1 cellular context compared by ENCODE assay signal in genomic region chr17:79927688-79928501, GRCh38.
TF ChIP-seq lines count a peak whose summit lies in the region.

No MANE protein-coding gene starts in this region.

TF ChIP-seq in HepG2, 621 proteins besides CTCF, POLR2A, EP300 and RAD21 (continued from another document and continues in another):
- TF ChIP-seq, protein P1, sequence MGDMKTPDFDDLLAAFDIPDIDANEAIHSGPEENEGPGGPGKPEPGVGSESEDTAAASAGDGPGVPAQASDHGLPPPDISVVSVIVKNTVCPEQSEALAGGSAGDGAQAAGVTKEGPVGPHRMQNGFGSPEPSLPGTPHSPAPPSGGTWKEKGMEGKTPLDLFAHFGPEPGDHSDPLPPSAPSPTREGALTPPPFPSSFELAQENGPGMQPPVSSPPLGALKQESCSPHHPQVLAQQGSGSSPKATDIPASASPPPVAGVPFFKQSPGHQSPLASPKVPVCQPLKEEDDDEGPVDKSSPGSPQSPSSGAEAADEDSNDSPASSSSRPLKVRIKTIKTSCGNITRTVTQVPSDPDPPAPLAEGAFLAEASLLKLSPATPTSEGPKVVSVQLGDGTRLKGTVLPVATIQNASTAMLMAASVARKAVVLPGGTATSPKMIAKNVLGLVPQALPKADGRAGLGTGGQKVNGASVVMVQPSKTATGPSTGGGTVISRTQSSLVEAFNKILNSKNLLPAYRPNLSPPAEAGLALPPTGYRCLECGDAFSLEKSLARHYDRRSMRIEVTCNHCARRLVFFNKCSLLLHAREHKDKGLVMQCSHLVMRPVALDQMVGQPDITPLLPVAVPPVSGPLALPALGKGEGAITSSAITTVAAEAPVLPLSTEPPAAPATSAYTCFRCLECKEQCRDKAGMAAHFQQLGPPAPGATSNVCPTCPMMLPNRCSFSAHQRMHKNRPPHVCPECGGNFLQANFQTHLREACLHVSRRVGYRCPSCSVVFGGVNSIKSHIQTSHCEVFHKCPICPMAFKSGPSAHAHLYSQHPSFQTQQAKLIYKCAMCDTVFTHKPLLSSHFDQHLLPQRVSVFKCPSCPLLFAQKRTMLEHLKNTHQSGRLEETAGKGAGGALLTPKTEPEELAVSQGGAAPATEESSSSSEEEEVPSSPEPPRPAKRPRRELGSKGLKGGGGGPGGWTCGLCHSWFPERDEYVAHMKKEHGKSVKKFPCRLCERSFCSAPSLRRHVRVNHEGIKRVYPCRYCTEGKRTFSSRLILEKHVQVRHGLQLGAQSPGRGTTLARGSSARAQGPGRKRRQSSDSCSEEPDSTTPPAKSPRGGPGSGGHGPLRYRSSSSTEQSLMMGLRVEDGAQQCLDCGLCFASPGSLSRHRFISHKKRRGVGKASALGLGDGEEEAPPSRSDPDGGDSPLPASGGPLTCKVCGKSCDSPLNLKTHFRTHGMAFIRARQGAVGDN (CRISPR knock-in tag; IDR thresholded peaks at IDR 0.05), result no peak
- 0 out of 2 replicates have a peak, but pooled peaks have one; percentile 20 for TF ChIP-seq ZNF292 (CRISPR knock-in tag; IDR thresholded peaks at IDR 0.05; ENCODE audit: borderline replicate concordance, low read depth)
- no peak for TF ChIP-seq ZNF772 (CRISPR knock-in tag; IDR thresholded peaks at IDR 0.05)
- TF ChIP-seq TBX2 (CRISPR knock-in tag; IDR thresholded peaks at IDR 0.05; ENCODE audit: borderline replicate concordance), result no peak
- TF ChIP-seq ZNF235 (CRISPR knock-in tag; IDR thresholded peaks at IDR 0.05; ENCODE audit: borderline replicate concordance), result no peak
- TF ChIP-seq ZBTB40 (IDR thresholded peaks at IDR 0.05), result no peak
- no peak for TF ChIP-seq ZBTB40 (CRISPR knock-in tag; IDR thresholded peaks at IDR 0.05)
- TF ChIP-seq IRX3 (CRISPR knock-in tag; IDR thresholded peaks at IDR 0.05; ENCODE audit: borderline replicate concordance, low read depth), result no peak
- TF ChIP-seq PHF21A (CRISPR knock-in tag; IDR thresholded peaks at IDR 0.05), result no peak
- TF ChIP-seq SIX1 (CRISPR knock-in tag; IDR thresholded peaks at IDR 0.05; ENCODE audit: borderline replicate concordance), result no peak
- no peak for TF ChIP-seq FOXP4 (CRISPR knock-in tag; IDR thresholded peaks at IDR 0.05)
- no peak for TF ChIP-seq ZNF207 (IDR thresholded peaks at IDR 0.05; ENCODE audit: borderline replicate concordance)
- no peak for TF ChIP-seq HNRNPLL (IDR thresholded peaks at IDR 0.05; ENCODE audit: low read depth, low read length, poor library complexity, severe bottlenecking)
- no peak for TF ChIP-seq ZSCAN30 (CRISPR knock-in tag; IDR thresholded peaks at IDR 0.05)
- no peak for TF ChIP-seq ZNF737 (CRISPR knock-in tag; IDR thresholded peaks at IDR 0.05; ENCODE audit: borderline replicate concordance)
- TF ChIP-seq ZNF546 (CRISPR knock-in tag; conservative IDR thresholded peaks at IDR 0.05), result no peak
- no peak for TF ChIP-seq NR2F2 (IDR thresholded peaks at IDR 0.05; ENCODE audit: borderline replicate concordance, low read depth)
- TF ChIP-seq SMYD3 (CRISPR knock-in tag; IDR thresholded peaks at IDR 0.05), result no peak
- TF ChIP-seq NONO (IDR thresholded peaks at IDR 0.05), result no peak
- TF ChIP-seq NONO (CRISPR knock-in tag; conservative IDR thresholded peaks at IDR 0.05), result 0 out of 2 replicates have a peak, but pooled peaks have one; percentile 24
- no peak for TF ChIP-seq ATF4 (CRISPR knock-in tag; IDR thresholded peaks at IDR 0.05)
- TF ChIP-seq MEIS2 (CRISPR knock-in tag; IDR thresholded peaks at IDR 0.05), result 0 out of 2 replicates have a peak, but pooled peaks have one; percentile 7
- TF ChIP-seq ZNF383 (CRISPR knock-in tag; IDR thresholded peaks at IDR 0.05; ENCODE audit: borderline replicate concordance), result no peak
- TF ChIP-seq FOXM1 (CRISPR knock-in tag; IDR thresholded peaks at IDR 0.05), result no peak
- TF ChIP-seq ZNF780A (CRISPR knock-in tag; IDR thresholded peaks at IDR 0.05), result no peak
- no peak for TF ChIP-seq SCMH1 (CRISPR knock-in tag; IDR thresholded peaks at IDR 0.05; ENCODE audit: borderline replicate concordance)
- TF ChIP-seq ZNF337 (CRISPR knock-in tag; IDR thresholded peaks at IDR 0.05; ENCODE audit: borderline replicate concordance, low read depth), result no peak
- TF ChIP-seq, protein P2, sequence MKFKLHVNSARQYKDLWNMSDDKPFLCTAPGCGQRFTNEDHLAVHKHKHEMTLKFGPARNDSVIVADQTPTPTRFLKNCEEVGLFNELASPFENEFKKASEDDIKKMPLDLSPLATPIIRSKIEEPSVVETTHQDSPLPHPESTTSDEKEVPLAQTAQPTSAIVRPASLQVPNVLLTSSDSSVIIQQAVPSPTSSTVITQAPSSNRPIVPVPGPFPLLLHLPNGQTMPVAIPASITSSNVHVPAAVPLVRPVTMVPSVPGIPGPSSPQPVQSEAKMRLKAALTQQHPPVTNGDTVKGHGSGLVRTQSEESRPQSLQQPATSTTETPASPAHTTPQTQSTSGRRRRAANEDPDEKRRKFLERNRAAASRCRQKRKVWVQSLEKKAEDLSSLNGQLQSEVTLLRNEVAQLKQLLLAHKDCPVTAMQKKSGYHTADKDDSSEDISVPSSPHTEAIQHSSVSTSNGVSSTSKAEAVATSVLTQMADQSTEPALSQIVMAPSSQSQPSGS (CRISPR knock-in tag; IDR thresholded peaks at IDR 0.05), result no peak
- TF ChIP-seq CSRNP2 (CRISPR knock-in tag; conservative IDR thresholded peaks at IDR 0.05; ENCODE audit: low read depth), result no peak
- no peak for TF ChIP-seq ZNF605 (CRISPR knock-in tag; IDR thresholded peaks at IDR 0.05)
- TF ChIP-seq ZNF639 (CRISPR knock-in tag; conservative IDR thresholded peaks at IDR 0.05), result no peak
- TF ChIP-seq, protein P3, sequence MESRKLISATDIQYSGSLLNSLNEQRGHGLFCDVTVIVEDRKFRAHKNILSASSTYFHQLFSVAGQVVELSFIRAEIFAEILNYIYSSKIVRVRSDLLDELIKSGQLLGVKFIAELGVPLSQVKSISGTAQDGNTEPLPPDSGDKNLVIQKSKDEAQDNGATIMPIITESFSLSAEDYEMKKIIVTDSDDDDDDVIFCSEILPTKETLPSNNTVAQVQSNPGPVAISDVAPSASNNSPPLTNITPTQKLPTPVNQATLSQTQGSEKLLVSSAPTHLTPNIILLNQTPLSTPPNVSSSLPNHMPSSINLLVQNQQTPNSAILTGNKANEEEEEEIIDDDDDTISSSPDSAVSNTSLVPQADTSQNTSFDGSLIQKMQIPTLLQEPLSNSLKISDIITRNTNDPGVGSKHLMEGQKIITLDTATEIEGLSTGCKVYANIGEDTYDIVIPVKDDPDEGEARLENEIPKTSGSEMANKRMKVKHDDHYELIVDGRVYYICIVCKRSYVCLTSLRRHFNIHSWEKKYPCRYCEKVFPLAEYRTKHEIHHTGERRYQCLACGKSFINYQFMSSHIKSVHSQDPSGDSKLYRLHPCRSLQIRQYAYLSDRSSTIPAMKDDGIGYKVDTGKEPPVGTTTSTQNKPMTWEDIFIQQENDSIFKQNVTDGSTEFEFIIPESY (CRISPR knock-in tag; IDR thresholded peaks at IDR 0.05), result peak; percentile 47; the same call in 1 of the 2 replicates
- no peak for TF ChIP-seq FIP1L1 (IDR thresholded peaks at IDR 0.05; ENCODE audit: borderline replicate concordance, insufficient read depth, low read depth, low read length)
- TF ChIP-seq ZBTB38 (CRISPR knock-in tag; IDR thresholded peaks at IDR 0.05), result 0 out of 2 replicates have a peak, but pooled peaks have one; percentile 16
- no peak for TF ChIP-seq MAFF (IDR thresholded peaks at IDR 0.05; ENCODE audit: low read depth, low read length)
- no peak for TF ChIP-seq ZZZ3 (CRISPR knock-in tag; IDR thresholded peaks at IDR 0.05; ENCODE audit: borderline replicate concordance)
- TF ChIP-seq ZNF530 (CRISPR knock-in tag; IDR thresholded peaks at IDR 0.05; ENCODE audit: low read depth), result no peak
- TF ChIP-seq BHLHE40 (IDR thresholded peaks at IDR 0.05; ENCODE audit: low read length), result no peak
